ENCODE assay signal across 13 cellular contexts in the genomic region with DNA sequence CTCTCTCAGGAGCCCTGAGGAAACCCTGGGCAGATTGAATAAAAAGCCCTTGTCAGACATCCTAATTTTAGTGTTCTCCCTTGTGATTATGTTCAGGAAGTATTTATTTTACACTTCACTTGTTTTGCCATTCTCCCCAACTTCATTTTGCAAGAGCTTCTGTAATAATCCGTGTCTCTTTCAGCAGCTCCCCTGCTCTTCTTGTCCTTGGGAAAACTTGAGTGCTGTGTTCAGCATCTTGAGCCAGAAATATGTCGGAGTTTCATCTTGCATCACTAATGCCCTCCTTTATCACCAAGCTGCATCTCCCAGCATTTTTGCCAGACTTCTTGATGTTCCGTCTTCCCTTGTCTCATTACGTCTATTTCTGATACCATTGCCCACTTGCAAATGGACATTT.
DNase-seq lines count a peak whose midpoint lies in the region; TF ChIP-seq lines count a peak whose summit lies in the region.
"Had no signal": no experiment of that assay in that cellular context is flagged by ENCODE, and none has a peak within 500 bp of the region (broad histone marks: within the 10 kb centered on the region; RNA-seq: fewer than 3 reads in every experiment).

No MANE protein-coding gene starts in this region.

- no peak overlapping the region for H3K4me3 ChIP-seq in A673 (ENCODE audit: low read depth, low read length, poor library complexity, severe bottlenecking)
- H3K4me3 ChIP-seq in BLaER1: no peak overlapping the region
- H3K4me3 ChIP-seq in Karpas-422 (ENCODE audit: low read length): no peak overlapping the region

- H3K27ac ChIP-seq in A673 (ENCODE audit: low read depth, low read length, poor library complexity, severe bottlenecking) (peak overlapping the region; percentile 79), BLaER1 (no peak overlapping the region), Karpas-422 (ENCODE audit: low read length) (peak overlapping the region; percentile 87)
- H3K27ac ChIP-seq: C4-2B had no signal

- H3K79me2 ChIP-seq in Karpas-422 (ENCODE audit: low read length): no peaks in the 10 kb centered on the region

- intact Hi-C loops in A673 (cut with micrococcal nuclease; ENCODE audit: unreplicated experiment): no loop called here

- H3K4me1 ChIP-seq in A673 (ENCODE audit: insufficient read depth, low read length, poor library complexity, severe bottlenecking): peaks cover 31% of the 10 kb centered on the region
- peaks cover 33% of the 10 kb centered on the region for H3K4me1 ChIP-seq in BLaER1
- H3K4me1 ChIP-seq in Karpas-422 (ENCODE audit: low read length): peaks cover 56% of the 10 kb centered on the region
- H3K4me1 ChIP-seq: Caco-2 had no signal

- DNase-seq in A673 (ENCODE audit: low spot score): peak; percentile 72
- no peak for DNase-seq in Karpas-422
- DNase-seq in stimulated activated CD4-positive, alpha-beta T cell treated with anti-CD3 and anti-CD28 coated beads, Interleukin-12 subunit alpha, Interleukin-12 subunit beta, amount 100 ng/mL, for 4 hours: no peak
- no peak for DNase-seq in putamen (ENCODE audit: low spot score)
- DNase-seq: 8988T; AML-193; Caco-2; Calu3; CD4-positive, alpha-beta T cell; CD8-positive, alpha-beta T cell; GF-D8 had no signal

- no peak overlapping the region for H3K9ac ChIP-seq in BLaER1
- no peak overlapping the region for H3K9ac ChIP-seq in Karpas-422 (ENCODE audit: low read length)

- no peak overlapping the region for H2AFZ ChIP-seq in Karpas-422 (ENCODE audit: low read length)

- H3K27me3 ChIP-seq in A673 (replicated peaks; ENCODE audit: insufficient read depth, low read depth, low read length, poor library complexity) (no peaks in the 10 kb centered on the region), BLaER1 (peaks cover 74% of the 10 kb centered on the region), Karpas-422 (ENCODE audit: low read length) (no peaks in the 10 kb centered on the region)

- BruUV-seq in A673 (replicated peaks; lab: Mats Ljungman, UMichigan): TSS peak; percentile 50

- CTCF ChIA-PET in A673 (lab: Charles Lee): no interaction called here

- TF ChIP-seq CTCF in A673 (conservative IDR thresholded peaks at IDR 0.05; ENCODE audit: low read depth, low read length): no peak

- peak overlapping the region; percentile 71 for H3K4me2 ChIP-seq in BLaER1
- no peak overlapping the region for H3K4me2 ChIP-seq in Karpas-422 (ENCODE audit: low read depth, low read length, poor library complexity, severe bottlenecking)

- H3K9me2 ChIP-seq in Karpas-422 (replicated peaks; ENCODE audit: insufficient read depth, low read length): no peaks in the 10 kb centered on the region

- POLR2A ChIA-PET in A673 (lab: Charles Lee; ENCODE audit: low non-redundant PET): no interaction called here

- no peaks in the 10 kb centered on the region for H3K36me3 ChIP-seq in A673 (ENCODE audit: insufficient read depth, low read length, poor library complexity, severe bottlenecking)
- H3K36me3 ChIP-seq in BLaER1: no peaks in the 10 kb centered on the region
- H3K36me3 ChIP-seq in Karpas-422 (ENCODE audit: insufficient read depth, low read length): no peaks in the 10 kb centered on the region

- H3K9me3 ChIP-seq in A673 (ENCODE audit: low read depth, low read length, poor library complexity, severe bottlenecking): no peaks in the 10 kb centered on the region
- H3K9me3 ChIP-seq in BLaER1: no peaks in the 10 kb centered on the region
- no peaks in the 10 kb centered on the region for H3K9me3 ChIP-seq in Karpas-422 (ENCODE audit: low read length)
- H3K9me3 ChIP-seq: Caco-2 had no signal

- H4K20me1 ChIP-seq in BLaER1 (peaks cover 52% of the 10 kb centered on the region; the same call in 1 of the 2 replicates), Karpas-422 (ENCODE audit: insufficient read depth, low read depth, low read length) (no peaks in the 10 kb centered on the region)
